10 cellular contexts compared by ENCODE assay signal in the genomic region with DNA sequence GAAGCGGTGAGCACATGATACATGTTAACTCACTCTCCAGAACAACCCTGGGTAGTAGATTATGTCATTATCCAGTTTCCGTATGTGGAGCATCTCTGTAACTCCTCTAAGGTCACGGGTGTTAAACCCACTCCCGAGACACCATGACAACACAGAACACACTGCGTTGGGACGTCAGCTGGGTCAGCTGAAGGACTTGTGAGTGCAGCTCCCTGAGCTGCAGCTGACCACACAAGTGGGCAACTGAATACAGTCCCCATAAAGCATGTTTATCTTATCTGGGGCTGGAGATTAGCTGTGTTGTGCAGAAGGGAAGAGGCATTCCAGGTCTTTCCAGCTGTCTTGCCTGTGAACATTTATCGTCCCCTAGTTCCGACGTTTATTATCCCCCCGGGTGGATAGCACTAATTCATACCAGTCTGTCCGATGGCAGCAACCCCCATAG.
DNase-seq lines count a peak whose midpoint lies in the region; ATAC-seq and TF ChIP-seq lines count a peak whose summit lies in the region.
"Had no signal": no experiment of that assay in that cellular context is flagged by ENCODE, and none has a peak within 500 bp of the region (broad histone marks: within the 10 kb centered on the region; RNA-seq: fewer than 3 reads in every experiment).

No MANE protein-coding gene starts in this region.

- no peaks in the 10 kb centered on the region for H3K27me3 ChIP-seq in BE2C
- H3K27me3 ChIP-seq in esophagus (ENCODE audit: control insufficient read depth in 1 of 2, insufficient read depth in 2 of 2, low read length in 2 of 2): no peaks in the 10 kb centered on the region
- H3K27me3 ChIP-seq in muscle layer of colon (ENCODE audit: control insufficient read depth in 1 of 2, insufficient read depth in 2 of 2, low read length in 2 of 2): no peaks in the 10 kb centered on the region

- H3K9ac ChIP-seq in muscle layer of colon (ENCODE audit: low read length): no peak overlapping the region

- TF ChIP-seq CTCF in BE2C (IDR thresholded peaks at IDR 0.05; ENCODE audit: low read depth, low read length): no peak; the same call in 1 of the 2 replicates

- DNase-seq in BE2C: peak; percentile 77
- DNase-seq in NCI-H82 treated with DMSO at 0.1 percent for 48 hours (lab: John Stamatoyannopoulos, UW; ENCODE audit: unreplicated experiment): peak; percentile 12
- no peak for DNase-seq in SIG-M5 treated with dmso at 0.1 percent for 504 hours (lab: John Stamatoyannopoulos, UW; ENCODE audit: unreplicated experiment)
- DNase-seq: activated effector memory CD4-positive, alpha-beta T cell treated with Interleukin-2 at 50 U/mL for 16 hours; DMS 273 treated with DMSO at 0.1 percent for 48 hours had no signal

- H3K27ac ChIP-seq in esophagus (ENCODE audit: low read depth in 2 of 2, low read length in 1 of 2) (peak overlapping the region; percentile 41 to 49), muscle layer of colon (ENCODE audit: low read depth, low read length) (peak overlapping the region; percentile 84)

- 48 to 59% methylated on average over 11 of the region's 11 CpGs for WGBS in esophagus, 2 donors

- H3K9me3 ChIP-seq in BE2C (no peaks in the 10 kb centered on the region), esophagus (ENCODE audit: control insufficient read depth in 2 of 2, insufficient read depth in 1 of 2, low read depth in 1 of 2, low read length in 1 of 2) (no peaks in the 10 kb centered on the region), muscle layer of colon (ENCODE audit: low read length) (no peaks in the 10 kb centered on the region)

- H3K4me3 ChIP-seq in BE2C (ENCODE audit: low read depth, low read length): peak overlapping the region; percentile 34
- no peak overlapping the region for H3K4me3 ChIP-seq in esophagus (ENCODE audit: low read depth in 1 of 2, low read length in 2 of 2)
- peak overlapping the region in 1 of 2 donors; percentile 14 for H3K4me3 ChIP-seq in muscle layer of colon (ENCODE audit: low read depth in 1 of 2, low read length in 2 of 2)

- H3K36me3 ChIP-seq in BE2C: no peaks in the 10 kb centered on the region
- no peaks in the 10 kb centered on the region for H3K36me3 ChIP-seq in esophagus (ENCODE audit: control insufficient read depth in 2 of 2, insufficient read depth in 2 of 2, low read length in 1 of 2)
- no peaks in the 10 kb centered on the region for H3K36me3 ChIP-seq in muscle layer of colon (ENCODE audit: insufficient read depth, low read length)

- peaks cover 62% of the 10 kb centered on the region for H3K4me1 ChIP-seq in BE2C
- H3K4me1 ChIP-seq in esophagus (ENCODE audit: control insufficient read depth in 2 of 2, insufficient read depth in 2 of 2, low read length in 1 of 2): peaks cover 11 to 34% of the 10 kb centered on the region in 2 donors
- H3K4me1 ChIP-seq in muscle layer of colon (ENCODE audit: insufficient read depth, low read length): peaks cover 91% of the 10 kb centered on the region

- ATAC-seq in HG03354 (IDR thresholded peaks at IDR 0.05; ENCODE audit: poor library complexity, severe bottlenecking, unreplicated experiment) (no peak), HG03521 (IDR thresholded peaks at IDR 0.05; ENCODE audit: unreplicated experiment) (no peak), HG02973 (IDR thresholded peaks at IDR 0.05; ENCODE audit: unreplicated experiment) (no peak)
